Comparison of ENCODE assay signal across 1 cellular context in the genomic region with DNA sequence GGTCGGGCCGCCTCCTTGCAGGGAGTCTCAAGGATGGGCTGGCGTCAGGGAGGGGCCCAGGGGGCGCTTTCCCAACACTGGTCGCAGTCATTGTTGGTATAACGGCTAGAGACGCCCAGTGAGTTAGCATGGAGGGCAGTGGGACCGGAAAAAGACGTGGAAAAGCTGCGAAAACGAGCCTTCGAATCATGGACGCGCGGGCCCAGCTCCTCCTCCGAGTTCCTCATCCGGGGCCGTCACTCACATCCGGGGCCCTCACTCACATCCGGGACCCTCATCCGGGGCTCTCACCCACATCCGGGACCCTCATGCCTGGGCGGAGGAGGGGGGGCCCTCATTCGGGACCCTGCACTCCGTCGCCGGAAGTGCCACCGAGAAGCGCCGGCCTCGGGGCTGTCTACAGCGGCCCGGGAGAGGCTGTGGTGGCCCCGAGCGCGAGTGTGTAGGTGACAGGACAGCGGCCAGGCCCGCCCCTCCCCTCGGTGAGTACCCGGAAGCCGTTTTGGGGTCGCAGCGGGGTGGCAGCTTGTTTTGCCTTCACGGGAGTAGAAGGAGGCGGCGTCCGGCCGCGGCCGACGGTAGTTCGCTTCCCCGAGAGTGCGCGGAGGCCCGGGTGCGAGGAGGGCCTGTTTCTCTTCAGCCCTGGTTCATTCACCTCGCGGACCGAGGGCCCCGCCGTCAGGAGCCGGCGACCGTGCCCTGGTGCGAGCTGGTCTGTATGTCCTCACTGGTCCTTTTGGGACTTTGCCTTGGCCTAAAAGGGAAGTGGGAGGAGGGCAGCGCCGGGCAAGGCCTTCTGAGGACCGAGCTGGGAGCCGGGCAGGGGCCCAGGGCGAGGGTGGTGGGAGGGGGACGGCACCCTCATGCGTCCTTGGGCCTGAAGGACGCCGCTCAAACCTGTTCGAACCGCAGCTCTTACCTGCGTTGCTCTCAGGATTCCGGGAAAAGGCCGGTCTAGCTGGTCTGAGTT.
A peak's percentile ranks its signal among the peaks of the same experiment; 100 is the strongest.
TF ChIP-seq lines count a peak whose summit lies in the region.

A gene with protein sequence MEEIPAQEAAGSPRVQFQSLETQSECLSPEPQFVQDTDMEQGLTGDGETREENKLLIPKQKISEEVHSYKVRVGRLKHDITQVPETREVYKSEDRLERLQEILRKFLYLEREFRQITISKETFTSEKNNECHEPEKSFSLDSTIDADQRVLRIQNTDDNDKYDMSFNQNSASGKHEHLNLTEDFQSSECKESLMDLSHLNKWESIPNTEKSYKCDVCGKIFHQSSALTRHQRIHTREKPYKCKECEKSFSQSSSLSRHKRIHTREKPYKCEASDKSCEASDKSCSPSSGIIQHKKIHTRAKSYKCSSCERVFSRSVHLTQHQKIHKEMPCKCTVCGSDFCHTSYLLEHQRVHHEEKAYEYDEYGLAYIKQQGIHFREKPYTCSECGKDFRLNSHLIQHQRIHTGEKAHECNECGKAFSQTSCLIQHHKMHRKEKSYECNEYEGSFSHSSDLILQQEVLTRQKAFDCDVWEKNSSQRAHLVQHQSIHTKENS (plus strand): TSS at position 337 of the 970 bp plus-strand sequence. CDS start 1,918 bp downstream, outside the sequence.

TF ChIP-seq in HepG2, 621 proteins besides CTCF, POLR2A, EP300 and RAD21 (continued from another document and continues in another):
- TF ChIP-seq, protein P1, sequence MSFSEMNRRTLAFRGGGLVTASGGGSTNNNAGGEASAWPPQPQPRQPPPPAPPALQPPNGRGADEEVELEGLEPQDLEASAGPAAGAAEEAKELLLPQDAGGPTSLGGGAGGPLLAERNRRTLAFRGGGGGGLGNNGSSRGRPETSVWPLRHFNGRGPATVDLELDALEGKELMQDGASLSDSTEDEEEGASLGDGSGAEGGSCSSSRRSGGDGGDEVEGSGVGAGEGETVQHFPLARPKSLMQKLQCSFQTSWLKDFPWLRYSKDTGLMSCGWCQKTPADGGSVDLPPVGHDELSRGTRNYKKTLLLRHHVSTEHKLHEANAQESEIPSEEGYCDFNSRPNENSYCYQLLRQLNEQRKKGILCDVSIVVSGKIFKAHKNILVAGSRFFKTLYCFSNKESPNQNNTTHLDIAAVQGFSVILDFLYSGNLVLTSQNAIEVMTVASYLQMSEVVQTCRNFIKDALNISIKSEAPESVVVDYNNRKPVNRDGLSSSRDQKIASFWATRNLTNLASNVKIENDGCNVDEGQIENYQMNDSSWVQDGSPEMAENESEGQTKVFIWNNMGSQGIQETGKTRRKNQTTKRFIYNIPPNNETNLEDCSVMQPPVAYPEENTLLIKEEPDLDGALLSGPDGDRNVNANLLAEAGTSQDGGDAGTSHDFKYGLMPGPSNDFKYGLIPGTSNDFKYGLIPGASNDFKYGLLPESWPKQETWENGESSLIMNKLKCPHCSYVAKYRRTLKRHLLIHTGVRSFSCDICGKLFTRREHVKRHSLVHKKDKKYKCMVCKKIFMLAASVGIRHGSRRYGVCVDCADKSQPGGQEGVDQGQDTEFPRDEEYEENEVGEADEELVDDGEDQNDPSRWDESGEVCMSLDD (CRISPR knock-in tag; IDR thresholded peaks at IDR 0.05; ENCODE audit: borderline replicate concordance): no peak
- TF ChIP-seq CSRNP1 (CRISPR knock-in tag; IDR thresholded peaks at IDR 0.05) (peak; percentile 92), ZNF891 (CRISPR knock-in tag; IDR thresholded peaks at IDR 0.05) (peak; percentile 64; the same call in 1 of the 2 replicates), HNRNPL (IDR thresholded peaks at IDR 0.05; ENCODE audit: low read depth, low read length) (peak; percentile 78), ZMYM2 (CRISPR knock-in tag; IDR thresholded peaks at IDR 0.05) (peak; percentile 70), ZNF296 (CRISPR knock-in tag; conservative IDR thresholded peaks at IDR 0.05) (0 out of 2 replicates have a peak, but pooled peaks have one; percentile 66), ZBTB20 (CRISPR knock-in tag; IDR thresholded peaks at IDR 0.05; ENCODE audit: borderline replicate concordance, low read depth) (peak; percentile 59; the same call in 1 of the 2 replicates), HMGXB3 (CRISPR knock-in tag; IDR thresholded peaks at IDR 0.05; ENCODE audit: borderline replicate concordance) (0 out of 2 replicates have a peak, but pooled peaks have one; percentile 47), KAT7 (CRISPR knock-in tag; IDR thresholded peaks at IDR 0.05; ENCODE audit: borderline replicate concordance) (no peak), ZNF572 (CRISPR knock-in tag; IDR thresholded peaks at IDR 0.05) (peak; percentile 55; the same call in 1 of the 2 replicates), ZNF556 (CRISPR knock-in tag; IDR thresholded peaks at IDR 0.05; ENCODE audit: borderline replicate concordance) (no peak), KMT2B (CRISPR knock-in tag; IDR thresholded peaks at IDR 0.05) (peak; percentile 87), GZF1 (CRISPR knock-in tag; IDR thresholded peaks at IDR 0.05) (no peak; the same call in 1 of the 2 replicates), ZNF431 (CRISPR knock-in tag; IDR thresholded peaks at IDR 0.05; ENCODE audit: borderline replicate concordance, low read depth) (0 out of 2 replicates have a peak, but pooled peaks have one; percentile 15), CREM (IDR thresholded peaks at IDR 0.05) (peak; percentile 66), CREM (CRISPR knock-in tag; IDR thresholded peaks at IDR 0.05) (no peak), ERF (CRISPR knock-in tag; IDR thresholded peaks at IDR 0.05) (0 out of 2 replicates have a peak, but pooled peaks have one; percentile 79), HNF1A (IDR thresholded peaks at IDR 0.05; ENCODE audit: low read depth) (no peak), HNF1A (CRISPR knock-in tag; IDR thresholded peaks at IDR 0.05; ENCODE audit: borderline replicate concordance) (no peak; the same call in 1 of the 2 replicates), SMAD3 (CRISPR knock-in tag; IDR thresholded peaks at IDR 0.05) (0 out of 2 replicates have a peak, but pooled peaks have one; percentile 56), ZSCAN29 (CRISPR knock-in tag; conservative IDR thresholded peaks at IDR 0.05) (0 out of 2 replicates have a peak, but pooled peaks have one; percentile 23), ZNF670 (CRISPR knock-in tag; IDR thresholded peaks at IDR 0.05; ENCODE audit: borderline replicate concordance) (peak; percentile 73; the same call in 1 of the 2 replicates), POLR2AphosphoS5 (IDR thresholded peaks at IDR 0.05; ENCODE audit: low read depth, low read length) (peak; percentile 81; the same call in 1 of the 2 replicates), STAT5B (CRISPR knock-in tag; IDR thresholded peaks at IDR 0.05) (no peak), HMGXB4 (CRISPR knock-in tag; IDR thresholded peaks at IDR 0.05; ENCODE audit: borderline replicate concordance in 1 of 2, low read depth in 1 of 2) (peak; percentile 75 to 89; a peak in 3 of 4 replicates), ZNF3 (CRISPR knock-in tag; IDR thresholded peaks at IDR 0.05) (no peak), ZNF619 (CRISPR knock-in tag; IDR thresholded peaks at IDR 0.05) (0 out of 2 replicates have a peak, but pooled peaks have one; percentile 30)
- TF ChIP-seq, protein P2, sequence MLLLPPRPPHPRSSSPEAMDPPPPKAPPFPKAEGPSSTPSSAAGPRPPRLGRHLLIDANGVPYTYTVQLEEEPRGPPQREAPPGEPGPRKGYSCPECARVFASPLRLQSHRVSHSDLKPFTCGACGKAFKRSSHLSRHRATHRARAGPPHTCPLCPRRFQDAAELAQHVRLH (CRISPR knock-in tag; IDR thresholded peaks at IDR 0.05; ENCODE audit: borderline replicate concordance, low read depth): 0 out of 2 replicates have a peak, but pooled peaks have one; percentile 47
- TF ChIP-seq, protein P3, sequence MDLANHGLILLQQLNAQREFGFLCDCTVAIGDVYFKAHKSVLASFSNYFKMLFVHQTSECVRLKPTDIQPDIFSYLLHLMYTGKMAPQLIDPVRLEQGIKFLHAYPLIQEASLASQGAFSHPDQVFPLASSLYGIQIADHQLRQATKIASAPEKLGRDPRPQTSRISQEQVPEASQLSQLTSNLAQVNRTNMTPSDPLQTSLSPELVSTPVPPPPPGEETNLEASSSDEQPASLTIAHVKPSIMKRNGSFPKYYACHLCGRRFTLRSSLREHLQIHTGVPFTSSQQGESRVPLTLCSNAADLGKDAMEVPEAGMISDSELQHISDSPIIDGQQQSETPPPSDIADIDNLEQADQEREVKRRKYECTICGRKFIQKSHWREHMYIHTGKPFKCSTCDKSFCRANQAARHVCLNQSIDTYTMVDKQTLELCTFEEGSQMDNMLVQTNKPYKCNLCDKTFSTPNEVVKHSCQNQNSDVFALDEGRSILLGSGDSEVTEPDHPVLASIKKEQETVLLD (CRISPR knock-in tag; IDR thresholded peaks at IDR 0.05; ENCODE audit: low read depth): peak; percentile 97
